ENCODE assay signal across 9 cellular contexts in genomic region chr4:102598102-102598758, GRCh38.
DNase-seq lines count a peak whose midpoint lies in the region; ATAC-seq and TF ChIP-seq lines count a peak whose summit lies in the region.
"Had no signal": no experiment of that assay in that cellular context is flagged by ENCODE, and none has a peak within 500 bp of the region (broad histone marks: within the 10 kb centered on the region; RNA-seq: fewer than 3 reads in every experiment).

No MANE protein-coding gene starts in this region.

- no peak overlapping the region for H3K4me3 ChIP-seq in colonic mucosa
- H3K4me3 ChIP-seq: thoracic aorta had no signal

- peaks cover 71% of the 10 kb centered on the region for H3K36me3 Mint-ChIP-seq in activated T-helper 1 cell treated with anti-CD3 and anti-CD28 coated beads, Interleukin-12 subunit alpha, Interleukin-12 subunit beta, Interleukin-2, Interleukin-4 antibody, amounts not matched to agents 30 ng/mL and 10 ng/mL and 1 ng/mL, durations not matched to agents 14 hours and 24 hours and 36 hours (ENCODE audit: low read depth)
- H3K36me3 Mint-ChIP-seq in natural killer cell treated with Interleukin-12 subunit alpha and Interleukin-12 subunit beta and Interleukin-15 and Interleukin-18, amount 100 ng/mL, for 72 hours = peaks cover 71% of the 10 kb centered on the region

- H3K9me3 Mint-ChIP-seq in activated T-helper 1 cell treated with anti-CD3 and anti-CD28 coated beads, Interleukin-12 subunit alpha, Interleukin-12 subunit beta, Interleukin-2, Interleukin-4 antibody, amounts not matched to agents 30 ng/mL and 10 ng/mL and 1 ng/mL, durations not matched to agents 14 hours and 24 hours and 36 hours = no peaks in the 10 kb centered on the region
- no peaks in the 10 kb centered on the region for H3K9me3 Mint-ChIP-seq in natural killer cell treated with Interleukin-12 subunit alpha and Interleukin-12 subunit beta and Interleukin-15 and Interleukin-18, amount 100 ng/mL, for 72 hours

- H3K27ac ChIP-seq in colonic mucosa = no peak overlapping the region
- H3K27ac ChIP-seq: thoracic aorta had no signal

- intact Hi-C loops in activated T-helper 1 cell treated with anti-CD3 and anti-CD28 coated beads, Interleukin-12 subunit alpha, Interleukin-12 subunit beta, Interleukin-2, Interleukin-4 antibody, amounts not matched to agents 30 ng/mL and 10 ng/mL and 1 ng/mL, durations not matched to agents 14 hours and 24 hours and 36 hours (cut with micrococcal nuclease) = loop anchor here (1.0 to 2.0 kb wide), 5 partner anchors 12 to 253 kb away; partner anchors contain the start of gene SLC39A8
- intact Hi-C loops in colonic mucosa (cut with DNase I) = no loop called here

- DNase-seq in activated T-helper 1 cell treated with anti-CD3 and anti-CD28 coated beads, Interleukin-12 subunit alpha, Interleukin-12 subunit beta, Interleukin-2, Interleukin-4 antibody, amounts not matched to agents 30 ng/mL and 10 ng/mL and 1 ng/mL, durations not matched to agents 14 hours and 24 hours and 36 hours (ENCODE audit: low spot score) = peak; percentile 34
- no peak for DNase-seq in natural killer cell treated with Interleukin-12 subunit alpha and Interleukin-12 subunit beta and Interleukin-15 and Interleukin-18, amount 100 ng/mL, for 72 hours (ENCODE audit: low spot score)
- DNase-seq in 8988T (no peak), DMS114 treated with DMSO at 0.1 percent for 48 hours (lab: John Stamatoyannopoulos, UW; ENCODE audit: unreplicated experiment) (no peak), GM13976 (ENCODE audit: low spot score) (no peak), colonic mucosa (no peak)

- H3K4me1 Mint-ChIP-seq in activated T-helper 1 cell treated with anti-CD3 and anti-CD28 coated beads, Interleukin-12 subunit alpha, Interleukin-12 subunit beta, Interleukin-2, Interleukin-4 antibody, amounts not matched to agents 30 ng/mL and 10 ng/mL and 1 ng/mL, durations not matched to agents 14 hours and 24 hours and 36 hours (ENCODE audit: low read depth) = peaks cover 78% of the 10 kb centered on the region
- peaks cover 47% of the 10 kb centered on the region in 2 donors for H3K4me1 Mint-ChIP-seq in natural killer cell treated with Interleukin-12 subunit alpha and Interleukin-12 subunit beta and Interleukin-15 and Interleukin-18, amount 100 ng/mL, for 72 hours (ENCODE audit: low read depth in 2 of 2)

- H3K36me3 ChIP-seq in colonic mucosa = peaks cover 5% of the 10 kb centered on the region

- ATAC-seq in GM19025 (IDR thresholded peaks at IDR 0.05; ENCODE audit: low read depth, unreplicated experiment) (peak; percentile 78), HG02798 (IDR thresholded peaks at IDR 0.05; ENCODE audit: poor library complexity, unreplicated experiment) (peak; percentile 79)
- ATAC-seq in natural killer cell treated with Interleukin-12 subunit alpha and Interleukin-12 subunit beta and Interleukin-15 and Interleukin-18, amount 100 ng/mL, for 72 hours = peak; percentile 28 to 88

- no peaks in the 10 kb centered on the region for H3K27me3 ChIP-seq in colonic mucosa

- H3K9me3 ChIP-seq in colonic mucosa = no peaks in the 10 kb centered on the region
- H3K9me3 ChIP-seq: thoracic aorta had no signal

- TF ChIP-seq CTCF in GM13976 (IDR thresholded peaks at IDR 0.05; ENCODE audit: borderline replicate concordance, control extremely low read depth, extremely low read depth, insufficient read depth, missing control alignments) (no peak), colonic mucosa (IDR thresholded peaks at IDR 0.05) (no peak)

- H3K4me3 Mint-ChIP-seq in activated T-helper 1 cell treated with anti-CD3 and anti-CD28 coated beads, Interleukin-12 subunit alpha, Interleukin-12 subunit beta, Interleukin-2, Interleukin-4 antibody, amounts not matched to agents 30 ng/mL and 10 ng/mL and 1 ng/mL, durations not matched to agents 14 hours and 24 hours and 36 hours = peak overlapping the region; percentile 37
- H3K4me3 Mint-ChIP-seq in natural killer cell treated with Interleukin-12 subunit alpha and Interleukin-12 subunit beta and Interleukin-15 and Interleukin-18, amount 100 ng/mL, for 72 hours = peak overlapping the region; percentile 46

- no peak overlapping the region for H3K9ac ChIP-seq in colonic mucosa (ENCODE audit: low read depth in 2 of 2, low read length in 2 of 2)

- no peaks in the 10 kb centered on the region for H3K4me1 ChIP-seq in colonic mucosa

- in situ Hi-C loops in GM13976 (cut with MboI; ENCODE audit: low sequenced_read_pairs, unreplicated experiment) = no loop called here

- peak overlapping the region; percentile 89 for H3K27ac Mint-ChIP-seq in activated T-helper 1 cell treated with anti-CD3 and anti-CD28 coated beads, Interleukin-12 subunit alpha, Interleukin-12 subunit beta, Interleukin-2, Interleukin-4 antibody, amounts not matched to agents 30 ng/mL and 10 ng/mL and 1 ng/mL, durations not matched to agents 14 hours and 24 hours and 36 hours
- peak overlapping the region; percentile 49 to 76 for H3K27ac Mint-ChIP-seq in natural killer cell treated with Interleukin-12 subunit alpha and Interleukin-12 subunit beta and Interleukin-15 and Interleukin-18, amount 100 ng/mL, for 72 hours

- H3K27me3 Mint-ChIP-seq in activated T-helper 1 cell treated with anti-CD3 and anti-CD28 coated beads, Interleukin-12 subunit alpha, Interleukin-12 subunit beta, Interleukin-2, Interleukin-4 antibody, amounts not matched to agents 30 ng/mL and 10 ng/mL and 1 ng/mL, durations not matched to agents 14 hours and 24 hours and 36 hours (ENCODE audit: insufficient read depth) = no peaks in the 10 kb centered on the region
- no peaks in the 10 kb centered on the region for H3K27me3 Mint-ChIP-seq in natural killer cell treated with Interleukin-12 subunit alpha and Interleukin-12 subunit beta and Interleukin-15 and Interleukin-18, amount 100 ng/mL, for 72 hours
